ENCODE assay signal across 28 cellular contexts in genomic region chr2:86825020-86825727, GRCh38. TPM values are rescaled to one million over a fixed set of nuclear protein-coding genes. Genes with fewer than 3 reads are reported as not detected.
DNase-seq lines count a peak whose midpoint lies in the region; ATAC-seq, FAIRE-seq and TF ChIP-seq lines count a peak whose summit lies in the region.
"Had no signal": no experiment of that assay in that cellular context is flagged by ENCODE, and none has a peak within 500 bp of the region (broad histone marks: within the 10 kb centered on the region; RNA-seq: fewer than 3 reads in every experiment).

No MANE protein-coding gene starts in this region.

- H3K27ac Mint-ChIP-seq in activated CD4-positive, alpha-beta T cell treated with anti-CD3 and anti-CD28 coated beads for 36 hours = no peak overlapping the region
- no peak overlapping the region for H3K27ac Mint-ChIP-seq in activated naive CD4-positive, alpha-beta T cell treated with anti-CD3 and anti-CD28 coated beads, Interleukin-2, amount 50 U/mL, for 72 hours
- H3K27ac Mint-ChIP-seq: activated T-helper 17 cell treated with anti-CD3 and anti-CD28 coated beads, Interleukin-2, amount 50 U/mL, for 72 hours; GM23338; stimulated activated naive B cell treated with anti-CD40 and anti-IgM and Interleukin-4, amounts not matched to agents 10 μg/mL and 1 μg/mL and 100 μg/mL, for 72 hours had no signal

- 0 out of 2 replicates have a peak overlapping the region, but pooled peaks have one; percentile 56 for H2AFZ ChIP-seq in DND-41 (ENCODE audit: low read depth, low read length)
- H2AFZ ChIP-seq: GM23338 had no signal

- H3K36me3 ChIP-seq in DND-41 (ENCODE audit: insufficient read depth, low read length) (no peaks in the 10 kb centered on the region), small intestine (ENCODE audit: control insufficient read depth in 2 of 2, insufficient read depth in 2 of 2, low read length in 2 of 2) (no peaks in the 10 kb centered on the region)
- H3K36me3 ChIP-seq: tibial nerve, WERI-Rb-1 had no signal

- 74 to 92% (median 82%) methylated on average over 13 of the region's 13 CpGs for WGBS in small intestine, 3 donors

- peak overlapping the region in 1 of 2 experiments; percentile 54; a peak in 3 of 4 replicates for H3K4me3 ChIP-seq in DND-41 (ENCODE audit: low read depth in 1 of 2, low read length in 2 of 2)
- peak overlapping the region; percentile 9 to 43 for H3K4me3 ChIP-seq in small intestine (ENCODE audit: low read depth in 1 of 2, low read length in 2 of 2)
- H3K4me3 ChIP-seq: GM23338 had no signal

- H3K9me3 ChIP-seq in DND-41 (ENCODE audit: insufficient read depth, low read length, severe bottlenecking) (no peaks in the 10 kb centered on the region), small intestine (ENCODE audit: control insufficient read depth, low read depth) (no peaks in the 10 kb centered on the region)
- H3K9me3 ChIP-seq: SK-N-SH had no signal

- no peaks in the 10 kb centered on the region for H3K36me3 Mint-ChIP-seq in activated CD4-positive, alpha-beta T cell treated with anti-CD3 and anti-CD28 coated beads for 36 hours (ENCODE audit: low read depth)
- H3K36me3 Mint-ChIP-seq in activated naive CD4-positive, alpha-beta T cell treated with anti-CD3 and anti-CD28 coated beads, Interleukin-2, amount 50 U/mL, for 72 hours = peaks cover 5 to 8% of the 10 kb centered on the region in 2 donors
- H3K36me3 Mint-ChIP-seq: stimulated activated naive B cell treated with anti-CD40 and anti-IgM and Interleukin-4, amounts not matched to agents 10 μg/mL and 1 μg/mL and 100 μg/mL, for 72 hours had no signal

- FAIRE-seq in small intestine (lab: Jason Lieb, UNC) = no peak
- FAIRE-seq: bronchial epithelial cell, HepG2 had no signal

- H3K4me1 ChIP-seq in DND-41 (ENCODE audit: insufficient read depth, low read length) (peaks cover 57% of the 10 kb centered on the region), small intestine (ENCODE audit: control insufficient read depth in 2 of 2, insufficient read depth in 1 of 2, low read depth in 1 of 2, low read length in 1 of 2) (no peaks in the 10 kb centered on the region)
- H3K4me1 ChIP-seq: Caco-2, tibial nerve had no signal

- TF ChIP-seq CTCF in DND-41 (IDR thresholded peaks at IDR 0.05; ENCODE audit: borderline replicate concordance, extremely low read depth, low read length, poor library complexity, severe bottlenecking) = no peak

- DNase-seq in activated CD4-positive, alpha-beta T cell treated with anti-CD3 and anti-CD28 coated beads for 36 hours = peak; percentile 26
- no peak for DNase-seq in activated CD4-positive, alpha-beta T cell treated with anti-CD3 and anti-CD28 coated beads for 1 hour
- peak; percentile 88 for DNase-seq in DND-41
- no peak for DNase-seq in activated naive CD4-positive, alpha-beta T cell treated with anti-CD3 and anti-CD28 coated beads, Interleukin-2, amount 50 U/mL, for 72 hours (ENCODE audit: low spot score in 2 of 2)
- no peak for DNase-seq in small intestine
- no peak for DNase-seq in AML-193 (lab: John Stamatoyannopoulos, UW)
- DNase-seq in activated CD4-positive, CD25-positive, alpha-beta regulatory T cell (lab: John Stamatoyannopoulos, UW) = no peak
- DNase-seq: amygdala; Caco-2; NCI-H1436; NCI-H2171; NCI-H524 treated with DMSO at 0.1 percent for 48 hours; nucleus accumbens; RPMI8226; SK-N-SH; stimulated activated naive B cell treated with anti-CD40 and anti-IgM and Interleukin-4, amounts not matched to agents 10 μg/mL and 1 μg/mL and 100 μg/mL, for 72 hours; WERI-Rb-1 had no signal

- intact Hi-C loops in activated CD4-positive, alpha-beta T cell treated with anti-CD3 and anti-CD28 coated beads for 36 hours (cut with DNase I, micrococcal nuclease) = no loop called here

- H3K4me1 Mint-ChIP-seq in activated CD4-positive, alpha-beta T cell treated with anti-CD3 and anti-CD28 coated beads for 36 hours = peaks cover 29% of the 10 kb centered on the region
- H3K4me1 Mint-ChIP-seq: stimulated activated naive B cell treated with anti-CD40 and anti-IgM and Interleukin-4, amounts not matched to agents 10 μg/mL and 1 μg/mL and 100 μg/mL, for 72 hours had no signal

- H3K79me2 ChIP-seq in DND-41 (ENCODE audit: insufficient read depth, low read length) = no peaks in the 10 kb centered on the region

- POLR2A ChIA-PET in activated CD4-positive, alpha-beta T cell treated with anti-CD3 and anti-CD28 coated beads for 36 hours (lab: Charles Lee) = interaction anchor here (0.6 to 0.7 kb wide), 2 partner anchors 34 to 1260 kb away, joined by 3 read pairs; no protein-coding TSS in a partner anchor

- no peak for ATAC-seq in activated CD4-positive, alpha-beta T cell treated with anti-CD3 and anti-CD28 coated beads for 36 hours
- ATAC-seq in DND-41 (ENCODE audit: insufficient read depth, low read depth) = peak; percentile 69
- peak; percentile 5 to 19 for ATAC-seq in activated naive CD4-positive, alpha-beta T cell treated with anti-CD3 and anti-CD28 coated beads, Interleukin-2, amount 50 U/mL, for 72 hours
- ATAC-seq in esophagus mucosa = no peak
- ATAC-seq: GM23338; stimulated activated naive B cell treated with anti-CD40 and anti-IgM and Interleukin-4, amounts not matched to agents 10 μg/mL and 1 μg/mL and 100 μg/mL, for 72 hours had no signal

- no peaks in the 10 kb centered on the region for H3K27me3 ChIP-seq in DND-41 (ENCODE audit: insufficient read depth, low read length, poor library complexity)
- no peaks in the 10 kb centered on the region for H3K27me3 ChIP-seq in small intestine (ENCODE audit: control insufficient read depth in 2 of 2, insufficient read depth in 2 of 2, low read length in 2 of 2)

- peak overlapping the region; percentile 55 for H3K4me3 Mint-ChIP-seq in activated CD4-positive, alpha-beta T cell treated with anti-CD3 and anti-CD28 coated beads for 36 hours
- H3K4me3 Mint-ChIP-seq: GM23338; stimulated activated naive B cell treated with anti-CD40 and anti-IgM and Interleukin-4, amounts not matched to agents 10 μg/mL and 1 μg/mL and 100 μg/mL, for 72 hours had no signal

- H3K4me2 ChIP-seq in DND-41 (ENCODE audit: insufficient read depth, low read length) = peak overlapping the region; percentile 79
- H3K4me2 ChIP-seq: GM23338, SK-N-SH had no signal

- CTCF ChIA-PET in activated CD4-positive, alpha-beta T cell treated with anti-CD3 and anti-CD28 coated beads for 36 hours (lab: Charles Lee) = interaction anchor here (1.3 kb wide), 1 partner anchor 18 kb away, joined by 5 read pairs; no protein-coding TSS in a partner anchor

- H3K27ac ChIP-seq in DND-41 (ENCODE audit: low read length) (peak overlapping the region; percentile 90), small intestine (ENCODE audit: low read depth in 1 of 2, low read length in 1 of 2) (peak overlapping the region; percentile 22 to 46)
- H3K27ac ChIP-seq: 22Rv1, HL-60, tibial nerve, WERI-Rb-1 had no signal

- H3K27me3 Mint-ChIP-seq in activated CD4-positive, alpha-beta T cell treated with anti-CD3 and anti-CD28 coated beads for 36 hours = peaks cover 17% of the 10 kb centered on the region

- peaks cover 9% of the 10 kb centered on the region for H3K9me3 Mint-ChIP-seq in activated CD4-positive, alpha-beta T cell treated with anti-CD3 and anti-CD28 coated beads for 36 hours (ENCODE audit: low read depth)
- peaks cover 0 to 9% of the 10 kb centered on the region in 2 donors for H3K9me3 Mint-ChIP-seq in activated naive CD4-positive, alpha-beta T cell treated with anti-CD3 and anti-CD28 coated beads, Interleukin-2, amount 50 U/mL, for 72 hours
- H3K9me3 Mint-ChIP-seq: activated T-helper 17 cell treated with anti-CD3 and anti-CD28 coated beads, Interleukin-2, amount 50 U/mL, for 72 hours had no signal

- H3K9ac ChIP-seq in DND-41 (ENCODE audit: low read depth, low read length) = peak overlapping the region; percentile 57
- H3K9ac ChIP-seq: SK-N-SH had no signal

- H4K20me1 ChIP-seq in DND-41 (ENCODE audit: insufficient read depth, low read length) = no peaks in the 10 kb centered on the region

RNA-seq across cellular contexts. Expression of gene CD8A, which starts 34.5 kb away (rescaled TPM):
- 1 to 10 TPM; 1.1 to 1.6 TPM for total RNA-seq in activated CD4-positive, alpha-beta T cell treated with anti-CD3 and anti-CD28 coated beads for 36 hours
- 1 to 10 TPM in 1 of 2 donors, under 1 TPM in 1; 0.31 to 1.7 TPM for total RNA-seq in activated naive CD4-positive, alpha-beta T cell treated with anti-CD3 and anti-CD28 coated beads, Interleukin-2, amount 50 U/mL, for 72 hours
- polyA plus RNA-seq in small intestine = 10 to 100 TPM in 1 of 3 donors, 1 to 10 TPM in 2; 1.8 to 13.0 (median 3.7) TPM
- 0.44 TPM for total RNA-seq in esophagus mucosa
- total RNA-seq: HepG2, lung microvascular endothelial cell, M059J, skeletal muscle tissue had no signal

RNA-seq across cellular contexts. Expression of gene CD8B, which starts 36.5 kb away (rescaled TPM):
- 1 to 10 TPM; 2.1 to 2.3 TPM for total RNA-seq in activated CD4-positive, alpha-beta T cell treated with anti-CD3 and anti-CD28 coated beads for 36 hours
- total RNA-seq in activated naive CD4-positive, alpha-beta T cell treated with anti-CD3 and anti-CD28 coated beads, Interleukin-2, amount 50 U/mL, for 72 hours = 1 to 10 TPM; 1.3 to 2.8 TPM
- 10 to 100 TPM in 1 of 3 donors, 1 to 10 TPM in 2; 2.2 to 11.3 (median 4.1) TPM for polyA plus RNA-seq in small intestine
- not detected for total RNA-seq in esophagus mucosa
- total RNA-seq: bronchial epithelial cell, HepG2, lung microvascular endothelial cell, M059J had no signal
- polyA plus RNA-seq: SK-N-SH had no signal

Comparison
In these comparisons a context has a peak if more than half of its experiments do, and no peak if none do; other contexts are left out.
1. DNase-seq: peak in activated CD4-positive, alpha-beta T cell treated with anti-CD3 and anti-CD28 coated beads for 36 hours (single experiment) and DND-41 (single experiment); none in activated CD4-positive, alpha-beta T cell treated with anti-CD3 and anti-CD28 coated beads for 1 hour (single experiment), activated naive CD4-positive, alpha-beta T cell treated with anti-CD3 and anti-CD28 coated beads, Interleukin-2, amount 50 U/mL, for 72 hours (0 of 2), small intestine (single experiment), AML-193 (0 of 2) and activated CD4-positive, CD25-positive, alpha-beta regulatory T cell (0 of 4).
2. ATAC-seq: peak in DND-41 (single experiment) and activated naive CD4-positive, alpha-beta T cell treated with anti-CD3 and anti-CD28 coated beads, Interleukin-2, amount 50 U/mL, for 72 hours (2 of 2); none in activated CD4-positive, alpha-beta T cell treated with anti-CD3 and anti-CD28 coated beads for 36 hours (single experiment) and esophagus mucosa (single experiment).